ENCODE assay signal across 10 cellular contexts in the genomic region with DNA sequence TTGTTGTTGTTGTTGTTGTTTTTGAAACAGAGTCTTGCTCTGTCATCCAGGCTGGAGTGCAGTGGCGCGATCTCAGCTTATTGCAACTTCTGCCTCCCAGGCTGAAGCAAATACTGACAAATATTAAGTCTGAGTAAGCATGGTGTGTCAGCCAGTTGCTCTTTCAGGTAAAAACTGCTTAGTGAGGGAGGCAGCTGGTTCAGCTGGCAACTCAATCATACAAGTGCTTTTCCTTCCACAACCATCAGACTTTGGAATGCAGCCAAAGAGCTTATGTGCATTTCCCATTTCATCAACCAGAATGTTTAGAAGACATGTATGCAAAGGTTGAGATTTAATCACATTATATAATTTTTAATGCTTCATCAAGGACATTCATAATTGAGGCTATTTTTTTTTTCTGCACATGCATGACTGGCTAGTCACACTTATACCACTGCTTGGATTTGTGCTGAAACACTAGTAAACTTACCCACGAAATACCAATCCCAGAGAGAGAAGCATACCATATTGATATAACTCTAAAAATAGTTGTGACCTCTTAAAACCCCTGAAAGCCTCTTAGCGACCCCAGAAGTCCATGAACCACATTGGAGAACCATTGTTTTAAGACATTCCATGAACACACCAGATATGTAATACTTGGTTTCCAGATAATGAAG. TPM values are rescaled to one million over a fixed set of nuclear protein-coding genes. Genes with fewer than 3 reads are reported as not detected.
DNase-seq lines count a peak whose midpoint lies in the region; ATAC-seq, FAIRE-seq and TF ChIP-seq lines count a peak whose summit lies in the region.
"Had no signal": no experiment of that assay in that cellular context is flagged by ENCODE, and none has a peak within 500 bp of the region (broad histone marks: within the 10 kb centered on the region; RNA-seq: fewer than 3 reads in every experiment).

No MANE protein-coding gene starts in this region.

- ATAC-seq in HG02588 (IDR thresholded peaks at IDR 0.05; ENCODE audit: unreplicated experiment) (no peak), GM18868 (IDR thresholded peaks at IDR 0.05; ENCODE audit: unreplicated experiment) (no peak)

- TF ChIP-seq CTCF in cardiac fibroblast (IDR thresholded peaks at IDR 0.05; ENCODE audit: low read depth, low read length), result no peak

- H3K36me3 Mint-ChIP-seq in activated T-helper 2 cell treated with anti-CD3 and anti-CD28 coated beads, Interferon-gamma antibody, Interleukin-2, Interleukin-4, amounts not matched to agents 10 μg/mL and 5 μg/mL and 100 μg/mL, durations not matched to agents 14 hours and 24 hours and 36 hours (ENCODE audit: low read depth), result no peaks in the 10 kb centered on the region

- no peaks in the 10 kb centered on the region for H3K9me3 Mint-ChIP-seq in activated T-helper 2 cell treated with anti-CD3 and anti-CD28 coated beads, Interferon-gamma antibody, Interleukin-2, Interleukin-4, amounts not matched to agents 10 μg/mL and 5 μg/mL and 100 μg/mL, durations not matched to agents 14 hours and 24 hours and 36 hours

- H3K27me3 Mint-ChIP-seq in activated T-helper 2 cell treated with anti-CD3 and anti-CD28 coated beads, Interferon-gamma antibody, Interleukin-2, Interleukin-4, amounts not matched to agents 10 μg/mL and 5 μg/mL and 100 μg/mL, durations not matched to agents 14 hours and 24 hours and 36 hours (ENCODE audit: low read depth), result no peaks in the 10 kb centered on the region

- FAIRE-seq in HTR-8/SVneo (lab: Jason Lieb, UNC), result no peak

- H3K4me1 Mint-ChIP-seq in activated T-helper 2 cell treated with anti-CD3 and anti-CD28 coated beads, Interferon-gamma antibody, Interleukin-2, Interleukin-4, amounts not matched to agents 10 μg/mL and 5 μg/mL and 100 μg/mL, durations not matched to agents 14 hours and 24 hours and 36 hours (ENCODE audit: low read depth), result no peaks in the 10 kb centered on the region
- H3K4me1 Mint-ChIP-seq: naive B cell had no signal

- no peak overlapping the region for H3K4me3 Mint-ChIP-seq in activated T-helper 2 cell treated with anti-CD3 and anti-CD28 coated beads, Interferon-gamma antibody, Interleukin-2, Interleukin-4, amounts not matched to agents 10 μg/mL and 5 μg/mL and 100 μg/mL, durations not matched to agents 14 hours and 24 hours and 36 hours (ENCODE audit: low read depth)
- H3K4me3 Mint-ChIP-seq: naive B cell had no signal

- intact Hi-C loops in activated T-helper 2 cell treated with anti-CD3 and anti-CD28 coated beads, Interferon-gamma antibody, Interleukin-2, Interleukin-4, amounts not matched to agents 10 μg/mL and 5 μg/mL and 100 μg/mL, durations not matched to agents 14 hours and 24 hours and 36 hours (cut with micrococcal nuclease), result no loop called here

- no peak overlapping the region for H3K27ac Mint-ChIP-seq in activated T-helper 2 cell treated with anti-CD3 and anti-CD28 coated beads, Interferon-gamma antibody, Interleukin-2, Interleukin-4, amounts not matched to agents 10 μg/mL and 5 μg/mL and 100 μg/mL, durations not matched to agents 14 hours and 24 hours and 36 hours
- H3K27ac Mint-ChIP-seq: naive B cell had no signal

- DNase-seq in HTR-8/SVneo (ENCODE audit: insufficient read length, low spot score), result peak; percentile 10
- DNase-seq in NCI-H345 treated with DMSO at 0.1 percent for 48 hours (lab: John Stamatoyannopoulos, UW; ENCODE audit: unreplicated experiment), result peak; percentile 74
- peak; percentile 43 to 48 for DNase-seq in cardiac fibroblast (ENCODE audit: low read depth in 2 of 2)
- DNase-seq in renal cortical epithelial cell (ENCODE audit: low read depth), result peak; percentile 89
- DNase-seq in activated T-helper 2 cell treated with anti-CD3 and anti-CD28 coated beads, Interferon-gamma antibody, Interleukin-2, Interleukin-4, amounts not matched to agents 10 μg/mL and 5 μg/mL and 100 μg/mL, durations not matched to agents 14 hours and 24 hours and 36 hours (ENCODE audit: low spot score), result no peak
- no peak for DNase-seq in cerebellar nuclear complex (lab: John Stamatoyannopoulos, UW)
- DNase-seq: activated naive CD4-positive, alpha-beta T cell; naive B cell had no signal

- H3K4me3 ChIP-seq in cardiac fibroblast (replicated peaks in 1 of 2; ENCODE audit: low read depth in 2 of 2, low read length in 2 of 2), result no peak overlapping the region

RNA-seq across cellular contexts. Expression of gene CLIC5, which starts 56.0 kb away (rescaled TPM):
- 0.35 and 3.5 TPM in 2 replicates for total RNA-seq in renal cortical epithelial cell
- total RNA-seq in activated T-helper 2 cell treated with anti-CD3 and anti-CD28 coated beads, Interferon-gamma antibody, Interleukin-2, Interleukin-4, amounts not matched to agents 10 μg/mL and 5 μg/mL and 100 μg/mL, durations not matched to agents 14 hours and 24 hours and 36 hours, result 3.0 and 3.8 TPM in 2 replicates

Comparison
In these comparisons a context has a peak if more than half of its experiments do, and no peak if none do; other contexts are left out.
1. DNase-seq: peak in HTR-8/SVneo (single experiment), NCI-H345 treated with DMSO at 0.1 percent for 48 hours (single experiment), cardiac fibroblast (2 of 2) and renal cortical epithelial cell (single experiment); none in activated T-helper 2 cell treated with anti-CD3 and anti-CD28 coated beads, Interferon-gamma antibody, Interleukin-2, Interleukin-4, amounts not matched to agents 10 μg/mL and 5 μg/mL and 100 μg/mL, durations not matched to agents 14 hours and 24 hours and 36 hours (single experiment) and cerebellar nuclear complex (0 of 2).